In the genomic region with DNA sequence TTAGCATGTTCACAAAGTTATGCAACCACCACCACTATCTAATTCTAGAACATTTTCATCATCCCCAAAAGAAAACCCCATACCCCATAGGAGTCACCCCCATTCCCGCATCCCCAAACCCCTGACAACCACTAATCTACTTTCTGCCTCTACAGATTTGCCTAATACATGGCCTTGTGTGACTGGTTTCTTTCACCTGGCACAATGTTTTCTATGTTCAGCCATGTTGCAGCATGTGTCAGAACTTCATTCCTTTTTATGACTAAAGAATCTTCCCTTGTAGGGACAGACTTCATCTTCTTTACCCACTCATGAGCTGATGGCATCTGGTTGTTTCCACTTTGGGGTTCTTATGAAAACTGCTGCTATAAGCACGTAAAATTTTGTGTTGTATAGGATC, we compare ENCODE assay signal across 11 cellular contexts. TPM values are rescaled to one million over a fixed set of nuclear protein-coding genes. Genes with fewer than 3 reads are reported as not detected.
DNase-seq lines count a peak whose midpoint lies in the region; ATAC-seq and TF ChIP-seq lines count a peak whose summit lies in the region.
"Had no signal": no experiment of that assay in that cellular context is flagged by ENCODE, and none has a peak within 500 bp of the region (broad histone marks: within the 10 kb centered on the region; RNA-seq: fewer than 3 reads in every experiment).

No MANE protein-coding gene starts in this region.

- H3K36me3 ChIP-seq in adrenal gland (replicated peaks in 1 of 2) (no peaks in the 10 kb centered on the region), H7 (replicated peaks; ENCODE audit: control insufficient read depth, insufficient read depth, low read length) (no peaks in the 10 kb centered on the region)

- no peak for ATAC-seq in right cardiac atrium
- no peak for ATAC-seq in Right ventricle myocardium inferior
- no peak for ATAC-seq in naive B cell (ENCODE audit: low read depth in 2 of 2)

- WGBS in right cardiac atrium = 77% methylated on average over 2 of the region's 2 CpGs
- 77 to 85% (median 82%) methylated on average over 2 of the region's 2 CpGs for WGBS in adrenal gland, 4 donors

- DNase-seq in right cardiac atrium = no peak
- DNase-seq in Right ventricle myocardium inferior (ENCODE audit: missing footprints) = no peak
- DNase-seq in adrenal gland = no peak
- no peak for DNase-seq in naive B cell
- no peak for DNase-seq in H7
- DNase-seq in central memory CD4-positive, alpha-beta T cell = no peak
- no peak for DNase-seq in glutamatergic neuron
- no peak for DNase-seq in DMS114 treated with DMSO at 0.1 percent for 48 hours (lab: John Stamatoyannopoulos, UW; ENCODE audit: unreplicated experiment)
- DNase-seq: NCI-H1048 had no signal

- H3K4me1 Mint-ChIP-seq in naive B cell (peaks cover 71 to 96% (median 81%) of the 10 kb centered on the region in 3 donors), glutamatergic neuron (ENCODE audit: low read depth, unreplicated experiment) (peaks cover 14% of the 10 kb centered on the region)

- no peak for TF ChIP-seq CTCF in adrenal gland (IDR thresholded peaks at IDR 0.05)
- TF ChIP-seq CTCF in glutamatergic neuron (IDR thresholded peaks at IDR 0.05; ENCODE audit: partially characterized antibody, unreplicated experiment) = no peak

- H3K27ac ChIP-seq in right cardiac atrium (ENCODE audit: low read length) = peak overlapping the region; percentile 22
- peak overlapping the region in 3 of 5 donors; percentile 24 to 72 (median 57) for H3K27ac ChIP-seq in adrenal gland
- H3K27ac ChIP-seq: VCaP had no signal

- H3K36me3 Mint-ChIP-seq in naive B cell (no peaks in the 10 kb centered on the region), glutamatergic neuron (ENCODE audit: unreplicated experiment) (no peaks in the 10 kb centered on the region)

- intact Hi-C loops in right cardiac atrium (cut with DNase I) = no loop called here
- intact Hi-C loops in Right ventricle myocardium inferior (cut with DNase I) = loop anchor here (5.0 kb wide), 2 partner anchors 40 to 250 kb away; no protein-coding TSS in a partner anchor
- intact Hi-C loops in adrenal gland (cut with DNase I) = no loop called here

- H3K4me3 Mint-ChIP-seq in naive B cell (peak overlapping the region in 7 of 8 donors; percentile 59 to 89 (median 79)), glutamatergic neuron (ENCODE audit: unreplicated experiment) (no peak overlapping the region)
- H3K4me3 Mint-ChIP-seq: brain had no signal

- H3K4me3 ChIP-seq in right cardiac atrium (ENCODE audit: low read length) = no peak overlapping the region
- no peak overlapping the region for H3K4me3 ChIP-seq in adrenal gland
- H3K4me3 ChIP-seq in H7 (ENCODE audit: insufficient read depth, low read depth, low read length) = no peak overlapping the region

- H3K27ac Mint-ChIP-seq in naive B cell = peak overlapping the region; percentile 90 to 97 (median 92)
- H3K27ac Mint-ChIP-seq in glutamatergic neuron (ENCODE audit: unreplicated experiment) = no peak overlapping the region

- no peaks in the 10 kb centered on the region for H3K9me3 ChIP-seq in right cardiac atrium (ENCODE audit: control insufficient read depth, low read length)
- H3K9me3 ChIP-seq in adrenal gland (replicated peaks in 1 of 3) = no peaks in the 10 kb centered on the region

- H3K27me3 Mint-ChIP-seq in naive B cell (no peaks in the 10 kb centered on the region), glutamatergic neuron (ENCODE audit: unreplicated experiment) (no peaks in the 10 kb centered on the region)
- H3K27me3 Mint-ChIP-seq: brain had no signal

- TF ChIP-seq POLR2A in adrenal gland (IDR thresholded peaks at IDR 0.05) = no peak

- no peaks in the 10 kb centered on the region for H3K9me3 Mint-ChIP-seq in naive B cell
- H3K9me3 Mint-ChIP-seq in glutamatergic neuron (ENCODE audit: unreplicated experiment) = peaks cover 1% of the 10 kb centered on the region
- H3K9me3 Mint-ChIP-seq: brain had no signal

- H3K4me1 ChIP-seq in right cardiac atrium (ENCODE audit: control insufficient read depth, insufficient read depth, low read length) (peaks cover 17% of the 10 kb centered on the region), adrenal gland (replicated peaks in 1 of 2) (peaks cover 23 to 70% of the 10 kb centered on the region in 2 donors)

- H3K27me3 ChIP-seq in right cardiac atrium (ENCODE audit: control insufficient read depth, insufficient read depth) (no peaks in the 10 kb centered on the region), adrenal gland (no peaks in the 10 kb centered on the region), H7 (ENCODE audit: control insufficient read depth, insufficient read depth, low read length) (no peaks in the 10 kb centered on the region)

RNA-seq across cellular contexts. Expression of gene CYTH1, which starts 34.6 kb away (rescaled TPM):
- total RNA-seq in right cardiac atrium = 10 to 100 TPM; 31.2 to 39.1 (median 36.7) TPM
- 22.5 TPM for polyA plus RNA-seq in right cardiac atrium
- 34.0 TPM for total RNA-seq in Right ventricle myocardium inferior
- total RNA-seq in adrenal gland = 100 to 1,000 TPM in 1 of 8 donors, 10 to 100 TPM in 7; 26.0 to 141 (median 56.2) TPM
- polyA plus RNA-seq in adrenal gland = 10 to 100 TPM; 32.6 to 45.2 (median 35.3) TPM
- 100 to 1,000 TPM; 165 to 235 (median 190) TPM for polyA plus RNA-seq in naive B cell (ENCODE audit: low read depth in 6 of 6)
- total RNA-seq in H7 (2014; rRNA removed; shearing (Covaris generic)) = 10.3 and 11.3 TPM in 2 replicates
- 57.2 TPM for total RNA-seq in glutamatergic neuron (ENCODE audit: unreplicated experiment)
